In genomic region chr15:74888716-74889115, GRCh38 we compare ENCODE assay signal across 8 cellular contexts. TPM values are rescaled to one million over a fixed set of nuclear protein-coding genes. Genes with fewer than 3 reads are reported as not detected.
A peak's percentile ranks its signal among the peaks of the same experiment; 100 is the strongest.
DNase-seq lines count a peak whose midpoint lies in the region; ATAC-seq and TF ChIP-seq lines count a peak whose summit lies in the region.
"Had no signal": no experiment of that assay in that cellular context is flagged by ENCODE, and none has a peak within 500 bp of the region (broad histone marks: within the 10 kb centered on the region; RNA-seq: fewer than 3 reads in every experiment).

No MANE protein-coding gene starts in this region.

- H3K27me3 ChIP-seq in CD4-positive, CD25-positive, alpha-beta regulatory T cell (ENCODE audit: control insufficient read depth, insufficient read depth, low read length), result no peaks in the 10 kb centered on the region
- no peaks in the 10 kb centered on the region for H3K27me3 ChIP-seq in GM23338 (ENCODE audit: insufficient read depth)
- no peaks in the 10 kb centered on the region for H3K27me3 ChIP-seq in adipocyte (replicated peaks; ENCODE audit: control insufficient read depth, insufficient read depth, low read length)

- H3F3A ChIP-seq in GM23338 (replicated peaks; ENCODE audit: low read depth), result no peaks in the 10 kb centered on the region

- H3K4me1 Mint-ChIP-seq in CD4-positive, CD25-positive, alpha-beta regulatory T cell, result peaks cover 16 to 65% (median 41%) of the 10 kb centered on the region in 4 donors
- H3K4me1 Mint-ChIP-seq in GM23338, result peaks cover 6% of the 10 kb centered on the region; the same call in 1 of the 3 replicates
- H3K4me1 Mint-ChIP-seq in naive thymus-derived CD8-positive, alpha-beta T cell, result peaks cover 17 to 58% (median 50%) of the 10 kb centered on the region in 4 donors

- H3K9me3 ChIP-seq in CD4-positive, CD25-positive, alpha-beta regulatory T cell (ENCODE audit: control insufficient read depth in 2 of 2, low read length in 2 of 2), result no peaks in the 10 kb centered on the region
- H3K9me3 ChIP-seq in adipocyte (ENCODE audit: control insufficient read depth, low read length), result no peaks in the 10 kb centered on the region

- TF ChIP-seq CTCF in GM23338 (conservative IDR thresholded peaks at IDR 0.05; ENCODE audit: low read depth in 2 of 2), result no peak
- TF ChIP-seq CTCF in GM13977 (IDR thresholded peaks at IDR 0.05; ENCODE audit: extremely low read depth, insufficient read depth, missing control alignments), result no peak

- no peaks in the 10 kb centered on the region for H3K79me2 ChIP-seq in GM23338 (replicated peaks; ENCODE audit: insufficient read depth)

- H3K27me3 Mint-ChIP-seq in CD4-positive, CD25-positive, alpha-beta regulatory T cell, result peaks cover 4% of the 10 kb centered on the region
- H3K27me3 Mint-ChIP-seq in GM23338 (ENCODE audit: insufficient read depth, low read depth, poor library complexity), result peaks cover 6% of the 10 kb centered on the region
- H3K27me3 Mint-ChIP-seq in naive thymus-derived CD8-positive, alpha-beta T cell, result no peaks in the 10 kb centered on the region

- H3K9ac ChIP-seq in adipocyte (ENCODE audit: low read length), result peak overlapping the region; percentile 92

- ATAC-seq in CD4-positive, CD25-positive, alpha-beta regulatory T cell (ENCODE audit: low read depth in 2 of 2), result no peak
- no peak for ATAC-seq in GM23338
- no peak for ATAC-seq in naive thymus-derived CD8-positive, alpha-beta T cell
- ATAC-seq in GM21515 (IDR thresholded peaks at IDR 0.05; ENCODE audit: unreplicated experiment), result no peak

- POLR2A ChIA-PET in naive thymus-derived CD8-positive, alpha-beta T cell (lab: Charles Lee), result interaction anchor here (1.0 to 2.6 kb wide), 7 partner anchors 11 to 44 kb away, joined by 3 to 16 read pairs (median 11); partner anchors contain the start of gene FAM219B

- no peaks in the 10 kb centered on the region for H4K20me1 ChIP-seq in GM23338 (replicated peaks; ENCODE audit: insufficient read depth)

- H3K9me2 ChIP-seq in GM23338 (ENCODE audit: insufficient read depth), result no peaks in the 10 kb centered on the region

- DNase-seq in CD4-positive, CD25-positive, alpha-beta regulatory T cell, result no peak
- no peak for DNase-seq in GM23338 (ENCODE audit: low spot score)
- DNase-seq in adipocyte (ENCODE audit: low read depth), result no peak
- DNase-seq in naive thymus-derived CD8-positive, alpha-beta T cell, result no peak
- no peak for DNase-seq in middle frontal gyrus (ENCODE audit: extremely low spot score, low spot score)
- DNase-seq in GM13977 (ENCODE audit: low spot score), result no peak

- H3K36me3 ChIP-seq in CD4-positive, CD25-positive, alpha-beta regulatory T cell (ENCODE audit: control insufficient read depth, insufficient read depth, low read length), result peaks cover 3% of the 10 kb centered on the region
- no peaks in the 10 kb centered on the region for H3K36me3 ChIP-seq in GM23338 (ENCODE audit: insufficient read depth)
- H3K36me3 ChIP-seq in adipocyte (ENCODE audit: control insufficient read depth, insufficient read depth, low read length, severe bottlenecking), result peaks cover 15% of the 10 kb centered on the region

- peak overlapping the region in 3 of 4 donors; percentile 26 to 90 (median 84) for H3K4me3 Mint-ChIP-seq in CD4-positive, CD25-positive, alpha-beta regulatory T cell
- no peak overlapping the region for H3K4me3 Mint-ChIP-seq in GM23338
- peak overlapping the region in 5 of 10 donors; percentile 84 to 96 (median 89) for H3K4me3 Mint-ChIP-seq in naive thymus-derived CD8-positive, alpha-beta T cell

- peak overlapping the region; percentile 100; the same call in 1 of the 2 replicates for H2AFZ ChIP-seq in GM23338

- H3K9me3 Mint-ChIP-seq in CD4-positive, CD25-positive, alpha-beta regulatory T cell, result no peaks in the 10 kb centered on the region
- no peaks in the 10 kb centered on the region; the same call in 2 of the 3 replicates for H3K9me3 Mint-ChIP-seq in GM23338
- no peaks in the 10 kb centered on the region for H3K9me3 Mint-ChIP-seq in naive thymus-derived CD8-positive, alpha-beta T cell

- H3K4me1 ChIP-seq in CD4-positive, CD25-positive, alpha-beta regulatory T cell (ENCODE audit: control insufficient read depth, insufficient read depth, low read length, poor library complexity, severe bottlenecking), result peaks cover 60% of the 10 kb centered on the region
- H3K4me1 ChIP-seq in GM23338 (ENCODE audit: insufficient read depth), result peaks cover 6% of the 10 kb centered on the region
- H3K4me1 ChIP-seq in adipocyte (ENCODE audit: control insufficient read depth, insufficient read depth, low read length), result peaks cover 23% of the 10 kb centered on the region

- H3K4me3 ChIP-seq in CD4-positive, CD25-positive, alpha-beta regulatory T cell (ENCODE audit: low read depth, low read length), result no peak overlapping the region
- peak overlapping the region; percentile 86; the same call in 1 of the 2 replicates for H3K4me3 ChIP-seq in GM23338
- H3K4me3 ChIP-seq in adipocyte (ENCODE audit: low read length), result no peak overlapping the region

- in situ Hi-C loops in GM13977 (cut with MboI; ENCODE audit: low pct_unique_long_range_greater_than_20kb, low sequenced_read_pairs, unreplicated experiment), result no loop called here

- H3K27ac Mint-ChIP-seq in CD4-positive, CD25-positive, alpha-beta regulatory T cell, result peak overlapping the region in 2 of 3 donors; percentile 92 to 97
- no peak overlapping the region for H3K27ac Mint-ChIP-seq in GM23338
- H3K27ac Mint-ChIP-seq in naive thymus-derived CD8-positive, alpha-beta T cell, result peak overlapping the region in 6 of 10 donors; percentile 28 to 92 (median 66)

- peak overlapping the region; percentile 90; the same call in 1 of the 2 replicates for H3K4me2 ChIP-seq in GM23338

- H3K27ac ChIP-seq in CD4-positive, CD25-positive, alpha-beta regulatory T cell (ENCODE audit: insufficient read depth, low read length, poor library complexity, severe bottlenecking), result peak overlapping the region; percentile 81
- H3K27ac ChIP-seq in GM23338 (ENCODE audit: low read depth), result no peak overlapping the region
- H3K27ac ChIP-seq: SK-N-MC had no signal

- peaks cover 19% of the 10 kb centered on the region for H3K36me3 Mint-ChIP-seq in CD4-positive, CD25-positive, alpha-beta regulatory T cell
- H3K36me3 Mint-ChIP-seq in GM23338 (ENCODE audit: low read depth), result peaks cover 20% of the 10 kb centered on the region
- peaks cover 2 to 6% (median 4%) of the 10 kb centered on the region in 3 donors for H3K36me3 Mint-ChIP-seq in naive thymus-derived CD8-positive, alpha-beta T cell

TF ChIP-seq in GM23338, 12 proteins besides CTCF, POLR2A, EP300 and RAD21 (continues in another document):
- no peak for TF ChIP-seq NANOG (IDR thresholded peaks at IDR 0.05; ENCODE audit: borderline replicate concordance)
- no peak for TF ChIP-seq EZH2phosphoT487 (IDR thresholded peaks at IDR 0.05; ENCODE audit: unreplicated experiment)
- no peak for TF ChIP-seq EZH2 (IDR thresholded peaks at IDR 0.05; ENCODE audit: low read depth, unreplicated experiment)
- no peak for TF ChIP-seq ETS1 (IDR thresholded peaks at IDR 0.05)

RNA-seq across cellular contexts. Expression of gene MPI, which starts 1.1 kb away (rescaled TPM):
- 49.6 TPM for total RNA-seq in CD4-positive, CD25-positive, alpha-beta regulatory T cell
- polyA plus RNA-seq in CD4-positive, CD25-positive, alpha-beta regulatory T cell, result 100 to 1,000 TPM in 2 of 4 donors, 10 to 100 TPM in 2; 77.2 to 108 (median 100.0) TPM
- 67.5 and 74.2 TPM in 2 replicates for total RNA-seq in GM23338 (2014; rRNA removed; shearing (Covaris generic))
- 18.0 and 21.2 TPM in 2 replicates for polyA plus RNA-seq in GM23338 (2016; fragmentation: Nextera tagmentation; extraction: Ambion mirVana)
- total RNA-seq in naive thymus-derived CD8-positive, alpha-beta T cell, result 10 to 100 TPM; 74.3 to 77.4 TPM
- polyA plus RNA-seq in naive thymus-derived CD8-positive, alpha-beta T cell, result 10 to 100 TPM; 80.5 to 85.6 (median 85.3) TPM

RNA-seq across cellular contexts. Expression of gene SCAMP2, which starts 15.6 kb away (rescaled TPM):
- total RNA-seq in CD4-positive, CD25-positive, alpha-beta regulatory T cell, result 107 TPM
- 100 to 1,000 TPM; 145 to 194 (median 159) TPM for polyA plus RNA-seq in CD4-positive, CD25-positive, alpha-beta regulatory T cell
- total RNA-seq in GM23338 (2014; rRNA removed; shearing (Covaris generic)), result 51.3 and 64.9 TPM in 2 replicates
- polyA plus RNA-seq in GM23338 (2016; fragmentation: Nextera tagmentation; extraction: Ambion mirVana), result 34.7 and 35.8 TPM in 2 replicates
- total RNA-seq in naive thymus-derived CD8-positive, alpha-beta T cell, result 100 to 1,000 TPM; 113 to 117 TPM
- polyA plus RNA-seq in naive thymus-derived CD8-positive, alpha-beta T cell, result 100 to 1,000 TPM; 109 to 121 (median 119) TPM

RNA-seq across cellular contexts. Expression of gene FAM219B, which starts 17.9 kb away (rescaled TPM):
- total RNA-seq in CD4-positive, CD25-positive, alpha-beta regulatory T cell, result 79.7 TPM
- polyA plus RNA-seq in CD4-positive, CD25-positive, alpha-beta regulatory T cell, result 10 to 100 TPM; 22.0 to 26.9 (median 24.8) TPM
- 53.1 and 61.4 TPM in 2 replicates for total RNA-seq in GM23338 (2014; rRNA removed; shearing (Covaris generic))
- polyA plus RNA-seq in GM23338 (2016; fragmentation: Nextera tagmentation; extraction: Ambion mirVana), result 28.2 and 28.8 TPM in 2 replicates
- total RNA-seq in naive thymus-derived CD8-positive, alpha-beta T cell, result 10 to 100 TPM; 80.2 to 91.5 TPM
- 10 to 100 TPM; 18.8 to 22.3 (median 20.7) TPM for polyA plus RNA-seq in naive thymus-derived CD8-positive, alpha-beta T cell

RNA-seq across cellular contexts. Expression of gene ULK3, which starts 45.8 kb away (rescaled TPM):
- total RNA-seq in CD4-positive, CD25-positive, alpha-beta regulatory T cell, result 54.4 TPM
- polyA plus RNA-seq in CD4-positive, CD25-positive, alpha-beta regulatory T cell, result 10 to 100 TPM; 22.5 to 38.1 (median 34.7) TPM
- total RNA-seq in GM23338 (2014; rRNA removed; shearing (Covaris generic)), result 32.6 and 35.4 TPM in 2 replicates
- 19.3 and 20.3 TPM in 2 replicates for polyA plus RNA-seq in GM23338 (2016; fragmentation: Nextera tagmentation; extraction: Ambion mirVana)
- 10 to 100 TPM; 82.8 to 83.6 TPM for total RNA-seq in naive thymus-derived CD8-positive, alpha-beta T cell
- 10 to 100 TPM; 16.3 to 32.2 (median 16.6) TPM for polyA plus RNA-seq in naive thymus-derived CD8-positive, alpha-beta T cell

RNA-seq across cellular contexts. Expression of gene COX5A, which starts 49.2 kb away (rescaled TPM):
- 91.8 TPM for total RNA-seq in CD4-positive, CD25-positive, alpha-beta regulatory T cell
- 100 to 1,000 TPM; 383 to 512 (median 449) TPM for polyA plus RNA-seq in CD4-positive, CD25-positive, alpha-beta regulatory T cell
- total RNA-seq in GM23338 (2014; rRNA removed; shearing (Covaris generic)), result 190 and 292 TPM in 2 replicates
- 765 and 885 TPM in 2 replicates for polyA plus RNA-seq in GM23338 (2016; fragmentation: Nextera tagmentation; extraction: Ambion mirVana)
- 10 to 100 TPM; 60.0 to 66.0 TPM for total RNA-seq in naive thymus-derived CD8-positive, alpha-beta T cell
- polyA plus RNA-seq in naive thymus-derived CD8-positive, alpha-beta T cell, result 100 to 1,000 TPM; 268 to 362 (median 276) TPM
